In the genomic region with DNA sequence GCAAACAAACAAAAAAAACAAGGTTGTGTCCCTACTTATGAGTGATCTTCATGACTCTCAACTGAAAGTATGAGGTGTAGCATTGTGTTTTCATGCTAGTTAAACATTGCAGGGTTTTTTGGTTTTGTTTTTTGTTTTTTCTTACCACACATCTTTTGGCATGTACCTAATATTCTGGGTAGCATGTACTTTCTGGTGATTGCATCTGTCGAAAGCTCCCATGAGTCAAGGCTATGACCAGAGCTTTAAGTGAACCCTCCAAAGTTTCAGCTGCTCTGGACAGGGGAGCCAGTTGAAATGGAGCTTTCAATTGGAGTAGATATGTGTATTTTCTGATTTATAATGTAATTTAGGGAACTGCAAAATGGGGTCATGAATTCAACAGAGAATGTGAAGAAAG, we compare ENCODE assay signal across 35 cellular contexts.
"Had no signal": no experiment of that assay in that cellular context is flagged by ENCODE, and none has a peak within 500 bp of the region (broad histone marks: within the 10 kb centered on the region; RNA-seq: fewer than 3 reads in every experiment).

No MANE protein-coding gene starts in this region.

- H3K4me3 ChIP-seq: cardiac muscle cell had no signal

- DNase-seq: activated B cell treated with CpG ODN at 0.5 μM for 24 hours; activated CD4-positive, alpha-beta memory T cell treated with anti-CD3 and anti-CD28 coated beads, Interleukin-2, amount 10 ng/mL, durations not matched to agents 7 days and 5 days; activated CD4-positive, alpha-beta T cell treated with anti-CD3 and anti-CD28 coated beads for 4 hours; activated CD4-positive, alpha-beta T cell treated with anti-CD3 and anti-CD28 coated beads, Interleukin-2, amount 50 U/mL, for 1 hour; activated CD4-positive, CD25-positive, alpha-beta regulatory T cell treated with anti-CD3 and anti-CD28 coated beads, Interleukin-2, amount 50 U/mL, for 72 hours; activated CD8-positive, alpha-beta memory T cell treated with anti-CD3 and anti-CD28 coated beads for 24 hours; activated naive CD4-positive, alpha-beta T cell treated with anti-CD3 and anti-CD28 coated beads, Interleukin-2, amount 10 ng/mL, durations not matched to agents 7 days and 5 days; activated naive CD8-positive, alpha-beta T cell treated with anti-CD3 and anti-CD28 coated beads, Interleukin-2, amount 50 U/mL, for 24 hours; activated T-cell treated with anti-CD3 and anti-CD28 coated beads, Interleukin-2, amount 50 U/mL, for 1 hour; amniotic stem cell; aorta; Kasumi-1; KG1; MM.1S; MV-4-11; NCI-H1092 treated with DMSO at 0.1 percent for 48 hours; NCI-H1417; NCI-H146; NCI-H187; NCI-H2029 treated with DMSO at 0.1 percent for 48 hours; NCI-H2107; NCI-H2171; NCI-H510A; NCI-H526; NCI-H748 treated with DMSO at 0.1 percent for 48 hours; SHP77; T-helper 1 cell; T-helper 2 cell; T-helper 9 cell had no signal

- H3K36me3 ChIP-seq: cardiac muscle cell had no signal

- H3K4me3 Mint-ChIP-seq: activated B cell treated with CpG ODN at 0.5 μM for 24 hours; activated CD4-positive, alpha-beta memory T cell treated with anti-CD3 and anti-CD28 coated beads, Interleukin-2, amount 10 ng/mL, durations not matched to agents 7 days and 5 days; activated naive CD4-positive, alpha-beta T cell treated with anti-CD3 and anti-CD28 coated beads, Interleukin-2, amount 10 ng/mL, durations not matched to agents 7 days and 5 days; activated naive CD8-positive, alpha-beta T cell; activated naive CD8-positive, alpha-beta T cell treated with anti-CD3 and anti-CD28 coated beads, Interleukin-2, amount 50 U/mL, for 24 hours; central memory CD8-positive, alpha-beta T cell had no signal

- H3K9me3 Mint-ChIP-seq: activated B cell treated with CpG ODN at 0.5 μM for 24 hours; activated CD4-positive, alpha-beta memory T cell treated with anti-CD3 and anti-CD28 coated beads, Interleukin-2, amount 10 ng/mL, durations not matched to agents 7 days and 5 days; activated naive CD4-positive, alpha-beta T cell treated with anti-CD3 and anti-CD28 coated beads, Interleukin-2, amount 10 ng/mL, durations not matched to agents 7 days and 5 days; activated naive CD8-positive, alpha-beta T cell treated with anti-CD3 and anti-CD28 coated beads, Interleukin-2, amount 50 U/mL, for 24 hours had no signal

- H3K4me1 Mint-ChIP-seq: activated B cell treated with CpG ODN at 0.5 μM for 24 hours; activated CD4-positive, alpha-beta memory T cell treated with anti-CD3 and anti-CD28 coated beads, Interleukin-2, amount 10 ng/mL, durations not matched to agents 7 days and 5 days; activated naive CD4-positive, alpha-beta T cell treated with anti-CD3 and anti-CD28 coated beads, Interleukin-2, amount 10 ng/mL, durations not matched to agents 7 days and 5 days; activated naive CD8-positive, alpha-beta T cell treated with anti-CD3 and anti-CD28 coated beads, Interleukin-2, amount 50 U/mL, for 24 hours; central memory CD8-positive, alpha-beta T cell had no signal

- H3K27me3 ChIP-seq: cardiac muscle cell had no signal

- H3K36me3 Mint-ChIP-seq: activated naive CD4-positive, alpha-beta T cell treated with anti-CD3 and anti-CD28 coated beads, Interleukin-2, amount 10 ng/mL, durations not matched to agents 7 days and 5 days; activated naive CD8-positive, alpha-beta T cell had no signal

- H3K27me3 Mint-ChIP-seq: activated B cell treated with CpG ODN at 0.5 μM for 24 hours; activated CD4-positive, alpha-beta memory T cell treated with anti-CD3 and anti-CD28 coated beads, Interleukin-2, amount 10 ng/mL, durations not matched to agents 7 days and 5 days; activated naive CD4-positive, alpha-beta T cell treated with anti-CD3 and anti-CD28 coated beads, Interleukin-2, amount 10 ng/mL, durations not matched to agents 7 days and 5 days; activated naive CD8-positive, alpha-beta T cell; activated naive CD8-positive, alpha-beta T cell treated with anti-CD3 and anti-CD28 coated beads, Interleukin-2, amount 50 U/mL, for 24 hours; central memory CD8-positive, alpha-beta T cell had no signal

- H3K27ac Mint-ChIP-seq: activated B cell treated with CpG ODN at 0.5 μM for 24 hours; activated CD4-positive, alpha-beta memory T cell treated with anti-CD3 and anti-CD28 coated beads, Interleukin-2, amount 10 ng/mL, durations not matched to agents 7 days and 5 days; activated naive CD4-positive, alpha-beta T cell treated with anti-CD3 and anti-CD28 coated beads, Interleukin-2, amount 10 ng/mL, durations not matched to agents 7 days and 5 days; activated naive CD8-positive, alpha-beta T cell; activated naive CD8-positive, alpha-beta T cell treated with anti-CD3 and anti-CD28 coated beads, Interleukin-2, amount 50 U/mL, for 24 hours had no signal

- H3K27ac ChIP-seq: cardiac muscle cell, VCaP had no signal

- ATAC-seq: activated naive CD8-positive, alpha-beta T cell treated with anti-CD3 and anti-CD28 coated beads, Interleukin-2, amount 50 U/mL, for 24 hours; Panc1; SK-N-SH treated with all-trans-retinoic acid at 6 μM for 48 hours had no signal
